Comparison of ENCODE assay signal across 11 cellular contexts in genomic region chr1:151831256-151831591, GRCh38. TPM values are rescaled to one million over a fixed set of nuclear protein-coding genes. Genes with fewer than 3 reads are reported as not detected.
DNase-seq lines count a peak whose midpoint lies in the region; ATAC-seq and TF ChIP-seq lines count a peak whose summit lies in the region.
"Had no signal": no experiment of that assay in that cellular context is flagged by ENCODE, and none has a peak within 500 bp of the region (broad histone marks: within the 10 kb centered on the region; RNA-seq: fewer than 3 reads in every experiment).

No MANE protein-coding gene starts in this region.

- intact Hi-C loops in testis (cut with DNase I; ENCODE audit: low total_unique reads): no loop called here

- peak overlapping the region; percentile 71 to 82 for H3K4me3 Mint-ChIP-seq in activated T-cell treated with anti-CD3 and anti-CD28 coated beads, Interleukin-2, amount 50 U/mL, for 72 hours
- H3K4me3 Mint-ChIP-seq: activated naive CD4-positive, alpha-beta T cell treated with anti-CD3 and anti-CD28 coated beads for 36 hours had no signal

- no peaks in the 10 kb centered on the region for H3K9me3 Mint-ChIP-seq in activated T-cell treated with anti-CD3 and anti-CD28 coated beads, Interleukin-2, amount 50 U/mL, for 72 hours
- H3K9me3 Mint-ChIP-seq: activated naive CD4-positive, alpha-beta T cell treated with anti-CD3 and anti-CD28 coated beads for 36 hours had no signal

- peaks cover 85% of the 10 kb centered on the region for H3K4me1 Mint-ChIP-seq in activated T-cell treated with anti-CD3 and anti-CD28 coated beads, Interleukin-2, amount 50 U/mL, for 72 hours (ENCODE audit: low read depth)

- WGBS in testis, 2 donors: 65 to 74% methylated on average over 4 of the region's 4 CpGs

- H3K9me3 ChIP-seq in endocrine pancreas (ENCODE audit: control insufficient read depth, low read length): no peaks in the 10 kb centered on the region
- no peaks in the 10 kb centered on the region for H3K9me3 ChIP-seq in testis
- H3K9me3 ChIP-seq: mucosa of descending colon had no signal

- H3K4me1 ChIP-seq in endocrine pancreas (ENCODE audit: control insufficient read depth, insufficient read depth, low read length): peaks cover 7% of the 10 kb centered on the region
- H3K4me1 ChIP-seq in testis: peaks cover 27% of the 10 kb centered on the region

- H3K27me3 Mint-ChIP-seq in activated T-cell treated with anti-CD3 and anti-CD28 coated beads, Interleukin-2, amount 50 U/mL, for 72 hours (ENCODE audit: low read depth): no peaks in the 10 kb centered on the region

- H3K36me3 ChIP-seq in endocrine pancreas (ENCODE audit: control insufficient read depth, insufficient read depth, low read length) (no peaks in the 10 kb centered on the region), testis (ENCODE audit: low read depth, missing control alignments) (no peaks in the 10 kb centered on the region)

- peak overlapping the region; percentile 55 for H3K27ac Mint-ChIP-seq in activated T-cell treated with anti-CD3 and anti-CD28 coated beads, Interleukin-2, amount 50 U/mL, for 72 hours
- H3K27ac Mint-ChIP-seq: activated naive CD4-positive, alpha-beta T cell treated with anti-CD3 and anti-CD28 coated beads for 36 hours had no signal

- peak overlapping the region; percentile 75 for H3K9ac ChIP-seq in endocrine pancreas (ENCODE audit: control insufficient read depth, insufficient read depth, low read length)

- no peak for TF ChIP-seq POLR2A in testis (IDR thresholded peaks at IDR 0.05)

- H3K4me3 ChIP-seq in endocrine pancreas (ENCODE audit: control insufficient read depth, insufficient read depth, low read length) (peak overlapping the region; percentile 57), testis (peak overlapping the region in 1 of 2 donors; percentile 62)
- H3K4me3 ChIP-seq: mucosa of descending colon had no signal

- no peak for TF ChIP-seq CTCF in testis (IDR thresholded peaks at IDR 0.05)

- no peaks in the 10 kb centered on the region for H3K36me3 Mint-ChIP-seq in activated T-cell treated with anti-CD3 and anti-CD28 coated beads, Interleukin-2, amount 50 U/mL, for 72 hours (ENCODE audit: insufficient read depth in 2 of 2)

- no peak for DNase-seq in activated T-cell treated with anti-CD3 and anti-CD28 coated beads, Interleukin-2, amount 50 U/mL, for 72 hours
- no peak for DNase-seq in activated T-cell treated with anti-CD3 and anti-CD28 coated beads for 4 hours
- DNase-seq in testis: no peak
- DNase-seq in NCI-H1105 treated with DMSO at 0.1 percent for 48 hours (lab: John Stamatoyannopoulos, UW): no peak
- DNase-seq: head of caudate nucleus, NCI-H1694 treated with DMSO at 0.1 percent for 48 hours had no signal

- no peak for ATAC-seq in activated T-cell treated with anti-CD3 and anti-CD28 coated beads, Interleukin-2, amount 50 U/mL, for 72 hours (replicated peaks in 1 of 2)
- ATAC-seq in HG02870 (IDR thresholded peaks at IDR 0.05; ENCODE audit: unreplicated experiment): no peak

- no peaks in the 10 kb centered on the region for H3K27me3 ChIP-seq in endocrine pancreas (ENCODE audit: control insufficient read depth, insufficient read depth, low read length)
- no peaks in the 10 kb centered on the region for H3K27me3 ChIP-seq in testis

- peak overlapping the region; percentile 5 to 59 for H3K27ac ChIP-seq in testis

RNA-seq across cellular contexts. Expression of gene RORC, which starts 0.4 kb away (rescaled TPM):
- total RNA-seq in activated T-cell treated with anti-CD3 and anti-CD28 coated beads, Interleukin-2, amount 50 U/mL, for 72 hours: 10 to 100 TPM in 1 of 2 donors, 1 to 10 TPM in 1; 1.8 to 10.3 TPM
- total RNA-seq in testis: 10 to 100 TPM; 55.4 to 70.4 TPM
- 30.9 TPM for polyA plus RNA-seq in testis (ENCODE audit: insufficient read depth, low read depth, low replicate concordance)
- total RNA-seq: G401 had no signal

RNA-seq across cellular contexts. Expression of gene C2CD4D, which starts 8.4 kb away (rescaled TPM):
- total RNA-seq in activated T-cell treated with anti-CD3 and anti-CD28 coated beads, Interleukin-2, amount 50 U/mL, for 72 hours: 1 to 10 TPM; 2.1 to 4.4 TPM
- total RNA-seq in testis: 1 to 10 TPM; 1.4 to 2.0 TPM
- polyA plus RNA-seq in testis (ENCODE audit: insufficient read depth, low read depth, low replicate concordance): 0.29 TPM
- total RNA-seq: G401 had no signal

RNA-seq across cellular contexts. Expression of gene THEM5, which starts 22.3 kb away (rescaled TPM):
- under 1 TPM in 1 of 2 donors, not detected in 1; 0.25 TPM for total RNA-seq in activated T-cell treated with anti-CD3 and anti-CD28 coated beads, Interleukin-2, amount 50 U/mL, for 72 hours
- not detected for total RNA-seq in testis
- polyA plus RNA-seq in testis (ENCODE audit: insufficient read depth, low read depth, low replicate concordance): 0.57 TPM
- total RNA-seq: activated naive CD4-positive, alpha-beta T cell treated with anti-CD3 and anti-CD28 coated beads for 36 hours; G401; mucosa of descending colon had no signal

RNA-seq across cellular contexts. Expression of gene LINGO4, which starts 26.0 kb away (rescaled TPM):
- total RNA-seq in activated T-cell treated with anti-CD3 and anti-CD28 coated beads, Interleukin-2, amount 50 U/mL, for 72 hours: under 1 TPM; 0.19 to 0.88 TPM
- total RNA-seq in testis: 1 to 10 TPM; 3.1 to 3.5 TPM
- polyA plus RNA-seq in testis (ENCODE audit: insufficient read depth, low read depth, low replicate concordance): 1.4 TPM
- total RNA-seq: G401 had no signal

RNA-seq across cellular contexts. Expression of gene TDRKH, which starts 40.9 kb away (rescaled TPM):
- 10 to 100 TPM; 26.3 to 29.3 TPM for total RNA-seq in activated T-cell treated with anti-CD3 and anti-CD28 coated beads, Interleukin-2, amount 50 U/mL, for 72 hours
- 10 to 100 TPM; 26.3 to 31.5 TPM for total RNA-seq in testis
- polyA plus RNA-seq in testis (ENCODE audit: insufficient read depth, low read depth, low replicate concordance): 50.9 TPM

Comparison
In these comparisons a context has a peak if more than half of its experiments do, and no peak if none do; other contexts are left out.
1. RNA of gene RORC, which starts 0.4 kb away (total RNA-seq): 55.4 to 70.4 TPM in testis; 1.8 to 10.3 TPM in activated T-cell treated with anti-CD3 and anti-CD28 coated beads, Interleukin-2, amount 50 U/mL, for 72 hours; every median in the first group is over 4 times any median in the second.